ENCODE assay signal across 18 cellular contexts in genomic region chr16:57814896-57815295, GRCh38. TPM values are rescaled to one million over a fixed set of nuclear protein-coding genes. Genes with fewer than 3 reads are reported as not detected.
DNase-seq lines count a peak whose midpoint lies in the region; ATAC-seq and TF ChIP-seq lines count a peak whose summit lies in the region.
"Had no signal": no experiment of that assay in that cellular context is flagged by ENCODE, and none has a peak within 500 bp of the region (broad histone marks: within the 10 kb centered on the region; RNA-seq: fewer than 3 reads in every experiment).

No MANE protein-coding gene starts in this region.

- peak overlapping the region in 5 of 8 donors; percentile 14 to 90 (median 84) for H3K27ac Mint-ChIP-seq in CD8-positive, alpha-beta memory T cell
- H3K27ac Mint-ChIP-seq in activated CD8-positive, alpha-beta T cell treated with anti-CD3 and anti-CD28 coated beads for 36 hours, result no peak overlapping the region

- 52% methylated on average over 3 of the region's 3 CpGs for WGBS in prostate gland

- no peaks in the 10 kb centered on the region for H3K27me3 ChIP-seq in CD8-positive, alpha-beta memory T cell (ENCODE audit: insufficient read depth, low read length, poor library complexity, severe bottlenecking)
- H3K27me3 ChIP-seq in foreskin keratinocyte, result no peaks in the 10 kb centered on the region
- no peaks in the 10 kb centered on the region for H3K27me3 ChIP-seq in prostate gland (replicated peaks; ENCODE audit: insufficient read depth)

- TF ChIP-seq POLR2A in prostate gland (IDR thresholded peaks at IDR 0.05), result no peak

- H3K4me1 Mint-ChIP-seq in CD8-positive, alpha-beta memory T cell, result peaks cover 34 to 43% (median 40%) of the 10 kb centered on the region in 3 donors
- peaks cover 20% of the 10 kb centered on the region for H3K4me1 Mint-ChIP-seq in activated CD8-positive, alpha-beta T cell treated with anti-CD3 and anti-CD28 coated beads for 36 hours (ENCODE audit: low read depth)

- intact Hi-C loops in prostate gland (cut with DNase I), result no loop called here
- intact Hi-C loops in activated CD8-positive, alpha-beta T cell treated with anti-CD3 and anti-CD28 coated beads for 36 hours (cut with micrococcal nuclease), result no loop called here

- peaks cover 25% of the 10 kb centered on the region for H3K4me1 ChIP-seq in CD8-positive, alpha-beta memory T cell (ENCODE audit: insufficient read depth, low read length)
- H3K4me1 ChIP-seq in foreskin keratinocyte (peaks cover 37% of the 10 kb centered on the region), prostate gland (replicated peaks) (no peaks in the 10 kb centered on the region)

- H3K36me3 ChIP-seq in CD8-positive, alpha-beta memory T cell (ENCODE audit: insufficient read depth, low read length), result no peaks in the 10 kb centered on the region
- H3K36me3 ChIP-seq in prostate gland, result no peaks in the 10 kb centered on the region

- peak in 1 of 5 donors; percentile 10 for DNase-seq in CD8-positive, alpha-beta memory T cell
- DNase-seq in RWPE1 (ENCODE audit: low spot score), result no peak
- DNase-seq in foreskin keratinocyte, result no peak
- DNase-seq in prostate gland (ENCODE audit: low spot score), result peak; percentile 45
- DNase-seq in activated CD8-positive, alpha-beta T cell treated with anti-CD3 and anti-CD28 coated beads for 36 hours, result no peak
- no peak for DNase-seq in hippocampal formation (lab: John Stamatoyannopoulos, UW)
- DNase-seq: AML-193; CD4-positive, CD25-positive, alpha-beta regulatory T cell; H7; Kasumi-1; MV-4-11; NCI-H1436; NCI-H2029 treated with DMSO at 0.1 percent for 48 hours; NCI-H510A; SIG-M5 had no signal

- no peak for ATAC-seq in foreskin keratinocyte
- no peak for ATAC-seq in activated CD8-positive, alpha-beta T cell treated with anti-CD3 and anti-CD28 coated beads for 36 hours
- ATAC-seq in HG03521 (IDR thresholded peaks at IDR 0.05; ENCODE audit: unreplicated experiment), result no peak
- no peak for ATAC-seq in HG03135 (IDR thresholded peaks at IDR 0.05; ENCODE audit: unreplicated experiment)
- ATAC-seq: Panc1 had no signal

- TF ChIP-seq CTCF in RWPE1 (conservative IDR thresholded peaks at IDR 0.05; ENCODE audit: low read depth) (no peak), foreskin keratinocyte (conservative IDR thresholded peaks at IDR 0.05) (no peak), prostate gland (IDR thresholded peaks at IDR 0.05) (no peak)
- no peak for TF ChIP-seq CTCF in activated CD8-positive, alpha-beta T cell treated with anti-CD3 and anti-CD28 coated beads for 36 hours (IDR thresholded peaks at IDR 0.05)

- POLR2A ChIA-PET in CD8-positive, alpha-beta memory T cell (lab: Charles Lee), result no interaction called here
- POLR2A ChIA-PET in RWPE1 (lab: Yijun Ruan, JAX; ENCODE audit: low non-redundant PET), result no interaction called here
- POLR2A ChIA-PET in activated CD8-positive, alpha-beta T cell treated with anti-CD3 and anti-CD28 coated beads for 36 hours (lab: Charles Lee), result no interaction called here

- CTCF ChIA-PET in CD8-positive, alpha-beta memory T cell (lab: Charles Lee), result no interaction called here
- CTCF ChIA-PET in RWPE1 (lab: Yijun Ruan, JAX), result interaction anchor here (0.6 kb wide), 2 partner anchors 84 to 214 kb away, joined by 3 to 4 read pairs; no protein-coding TSS in a partner anchor
- CTCF ChIA-PET in activated CD8-positive, alpha-beta T cell treated with anti-CD3 and anti-CD28 coated beads for 36 hours (lab: Charles Lee), result no interaction called here

- H3K36me3 Mint-ChIP-seq in CD8-positive, alpha-beta memory T cell, result no peaks in the 10 kb centered on the region
- H3K36me3 Mint-ChIP-seq in activated CD8-positive, alpha-beta T cell treated with anti-CD3 and anti-CD28 coated beads for 36 hours (ENCODE audit: low read depth), result no peaks in the 10 kb centered on the region
- H3K36me3 Mint-ChIP-seq: CD4-positive, CD25-positive, alpha-beta regulatory T cell had no signal

- H3K27me3 Mint-ChIP-seq in CD8-positive, alpha-beta memory T cell, result no peaks in the 10 kb centered on the region
- H3K27me3 Mint-ChIP-seq in activated CD8-positive, alpha-beta T cell treated with anti-CD3 and anti-CD28 coated beads for 36 hours, result peaks cover 2% of the 10 kb centered on the region

- peak overlapping the region in 2 of 7 donors; percentile 33 to 52 for H3K4me3 Mint-ChIP-seq in CD8-positive, alpha-beta memory T cell
- no peak overlapping the region for H3K4me3 Mint-ChIP-seq in activated CD8-positive, alpha-beta T cell treated with anti-CD3 and anti-CD28 coated beads for 36 hours
- H3K4me3 Mint-ChIP-seq: CD4-positive, CD25-positive, alpha-beta regulatory T cell had no signal

- H3K9me3 Mint-ChIP-seq in CD8-positive, alpha-beta memory T cell, result no peaks in the 10 kb centered on the region
- no peaks in the 10 kb centered on the region for H3K9me3 Mint-ChIP-seq in activated CD8-positive, alpha-beta T cell treated with anti-CD3 and anti-CD28 coated beads for 36 hours
- H3K9me3 Mint-ChIP-seq: CD4-positive, CD25-positive, alpha-beta regulatory T cell had no signal

- no peak overlapping the region for H3K4me3 ChIP-seq in CD8-positive, alpha-beta memory T cell (ENCODE audit: low read length)
- no peak overlapping the region for H3K4me3 ChIP-seq in prostate gland

- no peaks in the 10 kb centered on the region for H3K9me3 ChIP-seq in CD8-positive, alpha-beta memory T cell (ENCODE audit: low read length)
- no peaks in the 10 kb centered on the region for H3K9me3 ChIP-seq in prostate gland

- no peak overlapping the region for H3K27ac ChIP-seq in CD8-positive, alpha-beta memory T cell (ENCODE audit: low read depth, low read length)
- peak overlapping the region; percentile 91 for H3K27ac ChIP-seq in RWPE1
- peak overlapping the region; percentile 93 for H3K27ac ChIP-seq in foreskin keratinocyte
- peak overlapping the region; percentile 17 to 78 for H3K27ac ChIP-seq in prostate gland

RNA-seq across cellular contexts. Expression of gene KIFC3, which starts 12.6 kb away (rescaled TPM):
- total RNA-seq in CD8-positive, alpha-beta memory T cell, result 1 to 10 TPM; 2.9 to 3.2 TPM
- polyA plus RNA-seq in CD8-positive, alpha-beta memory T cell, result 0.82 TPM
- total RNA-seq in foreskin keratinocyte (67.8 and 68.5 TPM in 2 replicates), prostate gland (10 to 100 TPM; 16.3 to 79.5 TPM)
- polyA plus RNA-seq in foreskin keratinocyte, result 47.0 and 48.3 TPM in 2 replicates
- under 1 TPM; 0.54 to 0.89 TPM for total RNA-seq in activated CD8-positive, alpha-beta T cell treated with anti-CD3 and anti-CD28 coated beads for 36 hours
- polyA plus RNA-seq: CD4-positive, CD25-positive, alpha-beta regulatory T cell had no signal

Comparison
In these comparisons a context has a peak if more than half of its experiments do, and no peak if none do; other contexts are left out.
1. RNA of gene KIFC3, which starts 12.6 kb away (total RNA-seq): 16.3 to 79.5 TPM in prostate gland and 67.8 to 68.5 TPM in foreskin keratinocyte; 2.9 to 3.2 TPM in CD8-positive, alpha-beta memory T cell and 0.54 to 0.89 TPM in activated CD8-positive, alpha-beta T cell treated with anti-CD3 and anti-CD28 coated beads for 36 hours; every median in the first group is over 4 times any median in the second.